ENCODE assay signal across 8 cellular contexts in the genomic region with DNA sequence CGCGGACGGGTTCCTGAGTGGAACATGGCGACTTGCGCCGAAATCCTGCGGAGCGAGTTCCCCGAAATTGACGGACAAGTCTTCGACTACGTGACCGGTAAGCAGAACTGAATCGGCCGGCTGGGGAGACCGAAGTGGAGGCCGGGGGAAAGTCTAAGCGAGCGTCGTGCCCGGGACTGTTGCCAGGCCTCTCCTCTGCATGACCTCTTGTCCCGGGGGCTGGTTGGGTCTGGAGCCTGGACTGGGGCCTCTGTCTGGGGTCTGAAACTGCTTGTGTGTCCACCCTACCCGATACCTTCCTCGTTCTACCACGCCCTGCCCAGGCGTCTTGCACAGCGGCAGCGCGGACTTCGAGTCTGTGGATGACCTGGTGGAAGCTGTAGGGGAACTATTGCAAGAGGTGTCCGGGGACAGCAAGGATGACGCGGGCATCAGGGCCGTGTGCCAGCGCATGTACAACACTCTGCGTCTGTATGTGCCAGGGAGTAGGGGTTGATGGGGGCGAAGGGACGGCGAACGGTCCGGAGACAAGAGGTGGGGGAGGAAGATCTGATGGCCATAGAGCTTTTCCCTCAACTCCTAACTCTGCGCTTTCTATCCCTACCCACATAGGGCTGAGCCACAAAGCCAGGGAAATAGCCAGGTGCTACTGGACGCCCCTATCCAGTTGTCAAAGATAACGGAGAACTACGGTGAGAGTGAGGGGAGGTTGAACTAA. TPM values are rescaled to one million over a fixed set of nuclear protein-coding genes. Genes with fewer than 3 reads are reported as not detected.
DNase-seq lines count a peak whose midpoint lies in the region; ATAC-seq and TF ChIP-seq lines count a peak whose summit lies in the region.

TSS of gene ABCF3 (plus strand) at position 16 of the 718 bp plus-strand sequence. CDS start at position 25, 9 bp downstream.

- no TSS peak for BruUV-seq in OCI-LY7 (replicated peaks; lab: Mats Ljungman, UMichigan)

- intact Hi-C loops in OCI-LY7 (cut with micrococcal nuclease; ENCODE audit: unreplicated experiment) (loop anchor here (2.0 to 5.0 kb wide), 2 partner anchors 52 to 61 kb away; partner anchors contain the start of genes ALG3, EEF1AKMT4 and EIF2B5), dorsolateral prefrontal cortex (cut with DNase I) (loop anchor here (1.0 to 5.0 kb wide), 6 partner anchors 12 to 111 kb away; partner anchors contain the start of genes ALG3 (in 2 of the 2), AP2M1 (in 2 of the 2), EEF1AKMT4 (in 2 of the 2) and PSMD2 (in 2 of the 2)), upper lobe of right lung (cut with DNase I) (no loop called here)

- peak within 1 kb of the TSS; percentile 96 for H3K56ac ChIP-seq in mesendoderm (ENCODE audit: low read length)

- peak within 1 kb of the TSS; percentile 5 for H4K5ac ChIP-seq in mesendoderm (ENCODE audit: low read length)

- WGBS in mesendoderm (ENCODE audit: extremely low coverage, insufficient coverage, low lambda C conversion rate) = no CpG with 5 or more reads among the region's 45 CpGs

- H2AK5ac ChIP-seq in mesendoderm (ENCODE audit: low read length) = peak within 1 kb of the TSS; percentile 43

- H2BK120ac ChIP-seq in mesendoderm (ENCODE audit: low read depth, low read length) = no peak within 1 kb of the TSS

- no peaks in the 10 kb centered on the region for H3K27me3 ChIP-seq in dorsolateral prefrontal cortex
- H3K27me3 ChIP-seq in mesendoderm (ENCODE audit: insufficient read depth, low read length, poor library complexity) = no peaks in the 10 kb centered on the region
- no peaks in the 10 kb centered on the region for H3K27me3 ChIP-seq in upper lobe of right lung

- H3K23ac ChIP-seq in mesendoderm (ENCODE audit: low read length) = peak within 1 kb of the TSS; percentile 48

- peaks cover 20% of the 10 kb centered on the region for H3K79me1 ChIP-seq in mesendoderm (ENCODE audit: low read length)

- peak within 1 kb of the TSS; percentile 96 for H3K9ac ChIP-seq in mesendoderm (ENCODE audit: low read length)

- peak within 1 kb of the TSS; percentile 43 for H3K27ac ChIP-seq in OCI-LY7 (ENCODE audit: low read depth, low read length, poor library complexity, severe bottlenecking)
- peak within 1 kb of the TSS; percentile 54 to 96 (median 89) for H3K27ac ChIP-seq in dorsolateral prefrontal cortex
- H3K27ac ChIP-seq in mesendoderm (ENCODE audit: low read depth, low read length) = peak within 1 kb of the TSS; percentile 95
- H3K27ac ChIP-seq in upper lobe of right lung = peak within 1 kb of the TSS; percentile 84

- H3K4me1 ChIP-seq in OCI-LY7 (ENCODE audit: insufficient read depth, low read length, poor library complexity, severe bottlenecking) (peaks cover 16% of the 10 kb centered on the region), mesendoderm (ENCODE audit: control insufficient read depth, low read depth, low read length) (peaks cover 4% of the 10 kb centered on the region), upper lobe of right lung (peaks cover 19% of the 10 kb centered on the region)

- H3K36me3 ChIP-seq in OCI-LY7 (ENCODE audit: insufficient read depth, low read length) = peaks cover 73% of the 10 kb centered on the region
- H3K36me3 ChIP-seq in mesendoderm (ENCODE audit: control insufficient read depth, insufficient read depth, low read length) = peaks cover 14% of the 10 kb centered on the region
- peaks cover 66% of the 10 kb centered on the region for H3K36me3 ChIP-seq in upper lobe of right lung

- peak within 1 kb of the TSS; percentile 88 for H3K4me2 ChIP-seq in OCI-LY7 (ENCODE audit: low read length)
- H3K4me2 ChIP-seq in mesendoderm (ENCODE audit: low read length) = peak within 1 kb of the TSS; percentile 96

- ATAC-seq in HG02588 (IDR thresholded peaks at IDR 0.05; ENCODE audit: unreplicated experiment) = peak; percentile 31
- peak; percentile 37 for ATAC-seq in upper lobe of right lung

- DNase-seq in DMS53 (lab: John Stamatoyannopoulos, UW) (peak; percentile 64), DMS53 treated with DMSO at 0.1 percent for 48 hours (lab: John Stamatoyannopoulos, UW; ENCODE audit: unreplicated experiment) (no peak), OCI-LY7 (ENCODE audit: low spot score) (peak; percentile 28), dorsolateral prefrontal cortex (peak in 5 of 10 donors; percentile 20 to 63 (median 36)), mesendoderm (no peak), upper lobe of right lung (peak; percentile 82)
- no peak for DNase-seq in stimulated activated CD4-positive, alpha-beta T cell treated with anti-CD3 and anti-CD28 coated beads, Interleukin-15, amount 100 ng/mL, for 24 hours

- peak within 1 kb of the TSS; percentile 73 for H3K4ac ChIP-seq in mesendoderm (ENCODE audit: low read depth, low read length)

- peak within 1 kb of the TSS; percentile 82 for H4K8ac ChIP-seq in mesendoderm (ENCODE audit: low read depth, low read length)

- H3K4me3 ChIP-seq in OCI-LY7 (ENCODE audit: low read depth, low read length, poor library complexity, severe bottlenecking) (peak within 1 kb of the TSS; percentile 97), dorsolateral prefrontal cortex (peak within 1 kb of the TSS; percentile 62 to 100 (median 96)), mesendoderm (ENCODE audit: low read length) (peak within 1 kb of the TSS; percentile 90), upper lobe of right lung (peak within 1 kb of the TSS; percentile 84)

- H3K79me2 ChIP-seq in OCI-LY7 (ENCODE audit: insufficient read depth, low read depth, low read length) (peaks cover 23% of the 10 kb centered on the region), mesendoderm (ENCODE audit: control insufficient read depth, insufficient read depth, low read length) (peaks cover 20% of the 10 kb centered on the region)

- no peaks in the 10 kb centered on the region for H3K9me3 ChIP-seq in OCI-LY7 (ENCODE audit: low read length)
- H3K9me3 ChIP-seq in upper lobe of right lung = no peaks in the 10 kb centered on the region

- POLR2A ChIA-PET in OCI-LY7 (lab: Charles Lee) = interaction anchor here (0.6 to 2.5 kb wide), 10 partner anchors 8 to 113 kb away, joined by 3 to 20 read pairs (median 4); partner anchors contain the start of gene DVL3

- peaks cover 7% of the 10 kb centered on the region; the same call in 1 of the 2 replicates for H4K20me1 ChIP-seq in OCI-LY7 (ENCODE audit: insufficient read depth, low read length)

- TF ChIP-seq CTCF in OCI-LY7 (conservative IDR thresholded peaks at IDR 0.05; ENCODE audit: low read length) (no peak), dorsolateral prefrontal cortex (IDR thresholded peaks at IDR 0.05 in 54 of 56, conservative IDR thresholded peaks at IDR 0.05 in 2 of 56; ENCODE audit: low read depth in 1 of 56, partially characterized antibody in 56 of 56) (peak in 6 of 56 donors; percentile 1 to 28 (median 8)), upper lobe of right lung (IDR thresholded peaks at IDR 0.05) (no peak)

- no peak within 1 kb of the TSS for H2BK15ac ChIP-seq in mesendoderm (replicated peaks; ENCODE audit: low read depth)

- peak within 1 kb of the TSS; percentile 75 for H2AFZ ChIP-seq in OCI-LY7 (ENCODE audit: low read length)

- CTCF ChIA-PET in OCI-LY7 (lab: Charles Lee; ENCODE audit: unreplicated experiment) = interaction anchor here (0.6 kb wide), 1 partner anchor 77 kb away, joined by 5 read pairs; no protein-coding TSS in a partner anchor

- H3K18ac ChIP-seq in mesendoderm (ENCODE audit: low read length) = peak within 1 kb of the TSS; percentile 91

- peak within 1 kb of the TSS; percentile 51 for H2BK5ac ChIP-seq in mesendoderm (ENCODE audit: low read length)

- no peaks in the 10 kb centered on the region for H3K9me2 ChIP-seq in OCI-LY7 (ENCODE audit: insufficient read depth, low read length)

RNA-seq across cellular contexts. Expression of gene ABCF3, which starts in this region (rescaled TPM):
- total RNA-seq in OCI-LY7 (2014; rRNA removed; shearing (Covaris generic)) = 38.9 and 51.6 TPM in 2 replicates
- total RNA-seq in OCI-LY7 (2022) (59.0 and 67.1 TPM in 2 replicates), dorsolateral prefrontal cortex (100 to 1,000 TPM in 54 of 120 experiments, 10 to 100 TPM in 66; 72.1 to 140 (median 98.1) TPM), upper lobe of right lung (60.9 TPM)
- polyA plus RNA-seq in mesendoderm (2013, experiment 1 of 2) = 24.7 TPM
- 23.8 TPM for polyA plus RNA-seq in mesendoderm (2013, experiment 2 of 2)

Comparison
In these comparisons a context has a peak if more than half of its experiments do, and no peak if none do; other contexts are left out.
1. DNase-seq: peak in DMS53 (single experiment), OCI-LY7 (single experiment) and upper lobe of right lung (single experiment); none in DMS53 treated with DMSO at 0.1 percent for 48 hours (single experiment), mesendoderm (single experiment) and stimulated activated CD4-positive, alpha-beta T cell treated with anti-CD3 and anti-CD28 coated beads, Interleukin-15, amount 100 ng/mL, for 24 hours (single experiment).
2. H3K27ac ChIP-seq: peak in every context shown above with its lines; median percentile 95 in mesendoderm; 89 in dorsolateral prefrontal cortex; 84 in upper lobe of right lung; 43 in OCI-LY7.
3. Peak in every context shown above with its lines, with median percentiles within 50 percentile points of each other: H3K4me3 ChIP-seq.